In genomic region chr19:16405797-16406196, GRCh38 we compare ENCODE assay signal across 25 cellular contexts.
"Had no signal": no experiment of that assay in that cellular context is flagged by ENCODE, and none has a peak within 500 bp of the region (broad histone marks: within the 10 kb centered on the region; RNA-seq: fewer than 3 reads in every experiment).

No MANE protein-coding gene starts in this region.

- H3K9me3 Mint-ChIP-seq: activated CD4-positive, alpha-beta memory T cell treated with anti-CD3 and anti-CD28 coated beads, Interleukin-2, amount 10 ng/mL, durations not matched to agents 7 days and 5 days; activated CD4-positive, alpha-beta T cell treated with anti-CD3 and anti-CD28 coated beads, Interleukin-2, amount 10 ng/mL, durations not matched to agents 24 days and 14 days; activated naive CD4-positive, alpha-beta T cell treated with anti-CD3 and anti-CD28 coated beads, Interleukin-2, amount 10 ng/mL, durations not matched to agents 7 days and 5 days; activated naive CD4-positive, alpha-beta T cell treated with anti-CD3 and anti-CD28 coated beads, Interleukin-2, amount 50 U/mL, for 72 hours; activated naive CD8-positive, alpha-beta T cell treated with anti-CD3 and anti-CD28 coated beads, Interleukin-2, amount 10 ng/mL, durations not matched to agents 7 days and 5 days; activated T-cell treated with anti-CD3 and anti-CD28 coated beads, Interleukin-2, amount 50 U/mL, for 24 hours; activated T-cell treated with anti-CD3 and anti-CD28 coated beads, Interleukin-2, amount 50 U/mL, for 72 hours; brain had no signal

- H3K27me3 ChIP-seq: ascending aorta, colonic mucosa, esophagus squamous epithelium, gastroesophageal sphincter had no signal

- H3K36me3 ChIP-seq: colonic mucosa had no signal

- H3K9me3 ChIP-seq: ascending aorta, colonic mucosa, esophagus squamous epithelium, gastroesophageal sphincter had no signal

- H3K4me1 ChIP-seq: colonic mucosa, esophagus squamous epithelium had no signal

- H3K4me1 Mint-ChIP-seq: brain had no signal

- H3K4me3 ChIP-seq: ascending aorta, colonic mucosa, esophagus squamous epithelium, gastroesophageal sphincter had no signal

- H3K27ac Mint-ChIP-seq: activated CD4-positive, alpha-beta memory T cell treated with anti-CD3 and anti-CD28 coated beads, Interleukin-2, amount 10 ng/mL, durations not matched to agents 7 days and 5 days; activated CD4-positive, alpha-beta T cell treated with anti-CD3 and anti-CD28 coated beads for 36 hours; activated CD4-positive, alpha-beta T cell treated with anti-CD3 and anti-CD28 coated beads, Interleukin-2, amount 10 ng/mL, durations not matched to agents 24 days and 14 days; activated naive CD4-positive, alpha-beta T cell treated with anti-CD3 and anti-CD28 coated beads, Interleukin-2, amount 10 ng/mL, durations not matched to agents 7 days and 5 days; activated naive CD8-positive, alpha-beta T cell treated with anti-CD3 and anti-CD28 coated beads, Interleukin-2, amount 10 ng/mL, durations not matched to agents 7 days and 5 days; activated T-cell treated with anti-CD3 and anti-CD28 coated beads, Interleukin-2, amount 50 U/mL, for 24 hours; activated T-cell treated with anti-CD3 and anti-CD28 coated beads, Interleukin-2, amount 50 U/mL, for 72 hours had no signal

- DNase-seq: activated CD4-positive, alpha-beta memory T cell treated with anti-CD3 and anti-CD28 coated beads, Interleukin-2, amount 10 ng/mL, durations not matched to agents 7 days and 5 days; activated CD4-positive, alpha-beta T cell treated with anti-CD3 and anti-CD28 coated beads for 36 hours; activated CD4-positive, alpha-beta T cell treated with anti-CD3 and anti-CD28 coated beads, Interleukin-2, amount 10 ng/mL, durations not matched to agents 24 days and 14 days; activated CD4-positive, CD25-positive, alpha-beta regulatory T cell; activated CD4-positive, CD25-positive, alpha-beta regulatory T cell treated with anti-CD3 and anti-CD28 coated beads, Interleukin-2, amount 50 U/mL, for 72 hours; activated CD8-positive, alpha-beta memory T cell treated with anti-CD3 and anti-CD28 coated beads, Interleukin-2, amount 50 U/mL, for 48 hours; activated gamma-delta T cell; activated naive CD4-positive, alpha-beta T cell; activated naive CD4-positive, alpha-beta T cell treated with anti-CD3 and anti-CD28 coated beads, Interleukin-2, amount 10 ng/mL, durations not matched to agents 7 days and 5 days; activated naive CD8-positive, alpha-beta T cell treated with anti-CD3 and anti-CD28 coated beads, Interleukin-2, amount 10 ng/mL, durations not matched to agents 7 days and 5 days; activated T-cell treated with anti-CD3 and anti-CD28 coated beads for 4 hours; activated T-cell treated with anti-CD3 and anti-CD28 coated beads, Interleukin-2, amount 50 U/mL, for 24 hours; activated T-cell treated with anti-CD3 and anti-CD28 coated beads, Interleukin-2, amount 50 U/mL, for 72 hours; caudate nucleus; colonic mucosa; effector CD8-positive, alpha-beta T cell; esophagus squamous epithelium; foreskin melanocyte; head of caudate nucleus; T-helper 2 cell had no signal

- ATAC-seq: activated CD4-positive, alpha-beta T cell treated with anti-CD3 and anti-CD28 coated beads for 36 hours; activated naive CD4-positive, alpha-beta T cell treated with anti-CD3 and anti-CD28 coated beads, Interleukin-2, amount 50 U/mL, for 72 hours; activated T-cell treated with anti-CD3 and anti-CD28 coated beads, Interleukin-2, amount 50 U/mL, for 72 hours; gastroesophageal sphincter had no signal

- H3K27me3 Mint-ChIP-seq: activated CD4-positive, alpha-beta memory T cell treated with anti-CD3 and anti-CD28 coated beads, Interleukin-2, amount 10 ng/mL, durations not matched to agents 7 days and 5 days; activated CD4-positive, alpha-beta T cell treated with anti-CD3 and anti-CD28 coated beads for 36 hours; activated CD4-positive, alpha-beta T cell treated with anti-CD3 and anti-CD28 coated beads, Interleukin-2, amount 10 ng/mL, durations not matched to agents 24 days and 14 days; activated naive CD4-positive, alpha-beta T cell treated with anti-CD3 and anti-CD28 coated beads, Interleukin-2, amount 10 ng/mL, durations not matched to agents 7 days and 5 days; activated naive CD8-positive, alpha-beta T cell treated with anti-CD3 and anti-CD28 coated beads, Interleukin-2, amount 10 ng/mL, durations not matched to agents 7 days and 5 days; activated T-cell treated with anti-CD3 and anti-CD28 coated beads, Interleukin-2, amount 50 U/mL, for 24 hours; brain had no signal

- H3K27ac ChIP-seq: ascending aorta, colonic mucosa, epithelial cell of prostate, esophagus squamous epithelium had no signal

- H3K4me3 Mint-ChIP-seq: activated CD4-positive, alpha-beta memory T cell treated with anti-CD3 and anti-CD28 coated beads, Interleukin-2, amount 10 ng/mL, durations not matched to agents 7 days and 5 days; activated CD4-positive, alpha-beta T cell treated with anti-CD3 and anti-CD28 coated beads for 36 hours; activated CD4-positive, alpha-beta T cell treated with anti-CD3 and anti-CD28 coated beads, Interleukin-2, amount 10 ng/mL, durations not matched to agents 24 days and 14 days; activated naive CD4-positive, alpha-beta T cell treated with anti-CD3 and anti-CD28 coated beads, Interleukin-2, amount 10 ng/mL, durations not matched to agents 7 days and 5 days; activated naive CD8-positive, alpha-beta T cell treated with anti-CD3 and anti-CD28 coated beads, Interleukin-2, amount 10 ng/mL, durations not matched to agents 7 days and 5 days; activated T-cell treated with anti-CD3 and anti-CD28 coated beads, Interleukin-2, amount 50 U/mL, for 24 hours; activated T-cell treated with anti-CD3 and anti-CD28 coated beads, Interleukin-2, amount 50 U/mL, for 72 hours; brain had no signal
